In the genomic region with DNA sequence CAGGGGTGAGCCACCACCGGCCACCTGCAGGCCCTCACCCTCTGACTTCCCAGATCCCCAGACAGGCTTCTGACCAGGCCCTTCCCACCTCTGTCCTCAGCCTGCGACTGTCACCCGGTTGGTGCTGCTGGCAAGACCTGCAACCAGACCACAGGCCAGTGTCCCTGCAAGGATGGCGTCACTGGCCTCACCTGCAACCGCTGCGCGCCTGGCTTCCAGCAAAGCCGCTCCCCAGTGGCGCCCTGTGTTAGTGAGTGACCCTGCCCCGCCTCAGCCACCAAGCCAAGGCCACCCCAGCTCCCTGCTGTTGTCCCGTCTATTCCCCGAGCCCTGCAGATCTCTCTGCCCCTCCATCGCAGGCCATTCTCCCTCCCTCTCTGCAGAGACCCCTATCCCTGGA, we compare ENCODE assay signal across 13 cellular contexts. TPM values are rescaled to one million over a fixed set of nuclear protein-coding genes. Genes with fewer than 3 reads are reported as not detected.
DNase-seq lines count a peak whose midpoint lies in the region; ATAC-seq and TF ChIP-seq lines count a peak whose summit lies in the region.
"Had no signal": no experiment of that assay in that cellular context is flagged by ENCODE, and none has a peak within 500 bp of the region (broad histone marks: within the 10 kb centered on the region; RNA-seq: fewer than 3 reads in every experiment).

No MANE protein-coding gene starts in this region.

- 0 out of 2 replicates have a peak, but pooled peaks cover 5% of the 10 kb centered on the region for H3K36me3 ChIP-seq in BE2C
- H3K36me3 ChIP-seq in left lung, result no peaks in the 10 kb centered on the region
- H3K36me3 ChIP-seq in MM.1S (replicated peaks; ENCODE audit: insufficient read depth, low read length), result no peaks in the 10 kb centered on the region
- H3K36me3 ChIP-seq: adrenal gland, heart left ventricle, lower lobe of right lung had no signal

- H3K27ac ChIP-seq in left lung (no peak overlapping the region), MM.1S (ENCODE audit: low read length) (no peak overlapping the region)
- H3K27ac ChIP-seq: adrenal gland, heart left ventricle, lower lobe of right lung had no signal

- POLR2A ChIA-PET in WTC11 (lab: Charles Lee), result no interaction called here

- DNase-seq in BE2C (no peak), ELF-1 (ENCODE audit: low read depth, low spot score) (peak; percentile 14), WTC11 (ENCODE audit: low spot score) (no peak), left lobe of liver (ENCODE audit: low spot score) (peak; percentile 87), omental fat pad (ENCODE audit: low spot score) (no peak), left lung (no peak), MM.1S (no peak)
- DNase-seq in stimulated activated CD4-positive, alpha-beta T cell treated with anti-CD3 and anti-CD28 coated beads, Interleukin-12 subunit alpha, Interleukin-12 subunit beta, amount 100 ng/mL, for 4 hours, result no peak
- DNase-seq: lower lobe of right lung, NCI-H2171 had no signal

- peaks cover 6% of the 10 kb centered on the region; the same call in 1 of the 2 replicates for H3F3A ChIP-seq in MM.1S (ENCODE audit: insufficient read depth, low read length)

- H3K9me2 ChIP-seq in MM.1S (replicated peaks; ENCODE audit: insufficient read depth, low read length), result no peaks in the 10 kb centered on the region

- intact Hi-C loops in left lung (cut with DNase I), result no loop called here

- peaks cover 20% of the 10 kb centered on the region for H3K4me1 Mint-ChIP-seq in WTC11

- no peaks in the 10 kb centered on the region for H3K27me3 ChIP-seq in BE2C
- peaks cover 0 to 65% of the 10 kb centered on the region in 2 donors for H3K27me3 ChIP-seq in left lung
- H3K27me3 ChIP-seq in MM.1S (replicated peaks; ENCODE audit: insufficient read depth, low read length), result peaks cover 52% of the 10 kb centered on the region

- H3K4me3 ChIP-seq in BE2C (ENCODE audit: low read depth, low read length), result peak overlapping the region; percentile 25; the same call in 1 of the 2 replicates
- no peak overlapping the region for H3K4me3 ChIP-seq in left lung
- no peak overlapping the region for H3K4me3 ChIP-seq in MM.1S (ENCODE audit: low read length)

- peaks cover 20% of the 10 kb centered on the region for H3K79me2 ChIP-seq in MM.1S (ENCODE audit: low read length)

- no peak for ATAC-seq in WTC11
- peak; percentile 44 for ATAC-seq in left lobe of liver
- no peak for ATAC-seq in omental fat pad (ENCODE audit: low FRiP score)
- ATAC-seq in left lung, result no peak
- ATAC-seq: heart left ventricle, lower lobe of right lung had no signal

- no peaks in the 10 kb centered on the region for H4K20me1 ChIP-seq in MM.1S (ENCODE audit: insufficient read depth, low read length)

- peak overlapping the region; percentile 62 for H3K4me3 Mint-ChIP-seq in WTC11

- H3K27me3 Mint-ChIP-seq in WTC11 (ENCODE audit: low read depth), result peaks cover 45% of the 10 kb centered on the region

- no peak overlapping the region for H2AFZ ChIP-seq in MM.1S (ENCODE audit: low read length)

- no peaks in the 10 kb centered on the region for H3K36me3 Mint-ChIP-seq in WTC11

- H3K9me3 ChIP-seq in BE2C, result no peaks in the 10 kb centered on the region
- no peaks in the 10 kb centered on the region for H3K9me3 ChIP-seq in left lung
- no peaks in the 10 kb centered on the region for H3K9me3 ChIP-seq in MM.1S (replicated peaks; ENCODE audit: insufficient read depth, low read length)
- H3K9me3 ChIP-seq: adrenal gland, heart left ventricle, lower lobe of right lung had no signal

- TF ChIP-seq CTCF in BE2C (IDR thresholded peaks at IDR 0.05; ENCODE audit: low read depth, low read length) (no peak), WTC11 (IDR thresholded peaks at IDR 0.05) (no peak), omental fat pad (IDR thresholded peaks at IDR 0.05) (no peak), left lung (IDR thresholded peaks at IDR 0.05) (no peak), MM.1S (IDR thresholded peaks at IDR 0.05; ENCODE audit: low read length) (no peak)

- H3K9ac ChIP-seq in MM.1S (ENCODE audit: low read length), result no peak overlapping the region

- H3K4me2 ChIP-seq in MM.1S (ENCODE audit: low read depth, low read length), result no peak overlapping the region

- CTCF ChIA-PET in WTC11 (lab: Charles Lee), result interaction anchor here (0.7 to 4.0 kb wide), 3 partner anchors 10 to 41 kb away, joined by 3 to 57 read pairs (median 4); a partner anchor contains a TSS

- H3K4me1 ChIP-seq in BE2C (peaks cover 33% of the 10 kb centered on the region), left lung (peaks cover 29 to 84% of the 10 kb centered on the region in 2 donors), MM.1S (ENCODE audit: low read length) (no peaks in the 10 kb centered on the region)

- H3K9me3 Mint-ChIP-seq in WTC11, result no peaks in the 10 kb centered on the region

- no peak overlapping the region for H3K27ac Mint-ChIP-seq in WTC11

TF ChIP-seq in WTC11, 78 proteins besides CTCF, POLR2A, EP300 and RAD21:
- TF ChIP-seq, protein P1, sequence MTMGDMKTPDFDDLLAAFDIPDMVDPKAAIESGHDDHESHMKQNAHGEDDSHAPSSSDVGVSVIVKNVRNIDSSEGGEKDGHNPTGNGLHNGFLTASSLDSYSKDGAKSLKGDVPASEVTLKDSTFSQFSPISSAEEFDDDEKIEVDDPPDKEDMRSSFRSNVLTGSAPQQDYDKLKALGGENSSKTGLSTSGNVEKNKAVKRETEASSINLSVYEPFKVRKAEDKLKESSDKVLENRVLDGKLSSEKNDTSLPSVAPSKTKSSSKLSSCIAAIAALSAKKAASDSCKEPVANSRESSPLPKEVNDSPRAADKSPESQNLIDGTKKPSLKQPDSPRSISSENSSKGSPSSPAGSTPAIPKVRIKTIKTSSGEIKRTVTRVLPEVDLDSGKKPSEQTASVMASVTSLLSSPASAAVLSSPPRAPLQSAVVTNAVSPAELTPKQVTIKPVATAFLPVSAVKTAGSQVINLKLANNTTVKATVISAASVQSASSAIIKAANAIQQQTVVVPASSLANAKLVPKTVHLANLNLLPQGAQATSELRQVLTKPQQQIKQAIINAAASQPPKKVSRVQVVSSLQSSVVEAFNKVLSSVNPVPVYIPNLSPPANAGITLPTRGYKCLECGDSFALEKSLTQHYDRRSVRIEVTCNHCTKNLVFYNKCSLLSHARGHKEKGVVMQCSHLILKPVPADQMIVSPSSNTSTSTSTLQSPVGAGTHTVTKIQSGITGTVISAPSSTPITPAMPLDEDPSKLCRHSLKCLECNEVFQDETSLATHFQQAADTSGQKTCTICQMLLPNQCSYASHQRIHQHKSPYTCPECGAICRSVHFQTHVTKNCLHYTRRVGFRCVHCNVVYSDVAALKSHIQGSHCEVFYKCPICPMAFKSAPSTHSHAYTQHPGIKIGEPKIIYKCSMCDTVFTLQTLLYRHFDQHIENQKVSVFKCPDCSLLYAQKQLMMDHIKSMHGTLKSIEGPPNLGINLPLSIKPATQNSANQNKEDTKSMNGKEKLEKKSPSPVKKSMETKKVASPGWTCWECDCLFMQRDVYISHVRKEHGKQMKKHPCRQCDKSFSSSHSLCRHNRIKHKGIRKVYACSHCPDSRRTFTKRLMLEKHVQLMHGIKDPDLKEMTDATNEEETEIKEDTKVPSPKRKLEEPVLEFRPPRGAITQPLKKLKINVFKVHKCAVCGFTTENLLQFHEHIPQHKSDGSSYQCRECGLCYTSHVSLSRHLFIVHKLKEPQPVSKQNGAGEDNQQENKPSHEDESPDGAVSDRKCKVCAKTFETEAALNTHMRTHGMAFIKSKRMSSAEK (CRISPR knock-in tag; IDR thresholded peaks at IDR 0.05; ENCODE audit: borderline replicate concordance), result no peak
- TF ChIP-seq, protein P2, sequence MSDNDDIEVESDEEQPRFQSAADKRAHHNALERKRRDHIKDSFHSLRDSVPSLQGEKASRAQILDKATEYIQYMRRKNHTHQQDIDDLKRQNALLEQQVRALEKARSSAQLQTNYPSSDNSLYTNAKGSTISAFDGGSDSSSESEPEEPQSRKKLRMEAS (CRISPR knock-in tag; IDR thresholded peaks at IDR 0.05), result 0 out of 2 replicates have a peak, but pooled peaks have one; percentile 19
- TF ChIP-seq ZNF219 (CRISPR knock-in tag; IDR thresholded peaks at IDR 0.05; ENCODE audit: borderline replicate concordance), result 0 out of 2 replicates have a peak, but pooled peaks have one; percentile 26

RNA-seq across cellular contexts. Expression of a gene that starts 1.8 kb away (rescaled TPM):
- 4.2 TPM for polyA plus RNA-seq in BE2C (2012; ENCODE audit: insufficient read depth, insufficient read length, low read depth)
- 0.82 to 0.92 TPM (median 0.89 TPM) in 3 replicates for total RNA-seq in WTC11 (2021)
- 3.6 TPM for total RNA-seq in left lobe of liver
- under 1 TPM in 2 of 4 donors, not detected in 2; 0.28 to 0.44 TPM for total RNA-seq in omental fat pad
- total RNA-seq in left lung, result 1 to 10 TPM in 1 of 2 donors, not detected in 1; 1.7 TPM
- total RNA-seq: ureter had no signal
- polyA plus RNA-seq: heart left ventricle had no signal

RNA-seq across cellular contexts. Expression of a gene that starts 2.0 kb away (rescaled TPM):
- 27.6 TPM for polyA plus RNA-seq in BE2C (2012; ENCODE audit: insufficient read depth, insufficient read length, low read depth)
- total RNA-seq in WTC11 (2021) (17.3 to 21.0 TPM (median 17.8 TPM) in 3 replicates), left lobe of liver (32.5 TPM), omental fat pad (10 to 100 TPM; 10.4 to 19.4 (median 13.0) TPM), left lung (10 to 100 TPM; 37.1 to 41.4 TPM)

RNA-seq across cellular contexts. Expression of a gene that starts 13.0 kb away (rescaled TPM):
- polyA plus RNA-seq in BE2C (2012; ENCODE audit: insufficient read depth, insufficient read length, low read depth), result 13.3 TPM
- total RNA-seq in WTC11 (2021) (51.7 to 61.6 TPM (median 51.9 TPM) in 3 replicates), left lobe of liver (0.63 TPM), omental fat pad (1 to 10 TPM in 1 of 4 donors, under 1 TPM in 1, not detected in 2; 0.50 to 1.1 TPM), left lung (1 to 10 TPM; 4.0 to 6.5 TPM)

RNA-seq across cellular contexts. Expression of a gene that starts 40.9 kb away (rescaled TPM):
- polyA plus RNA-seq in BE2C (2012; ENCODE audit: insufficient read depth, insufficient read length, low read depth), result 645 TPM
- total RNA-seq in WTC11 (2021), result 193 to 212 TPM (median 193 TPM) in 3 replicates
- 87.0 TPM for total RNA-seq in left lobe of liver
- 100 to 1,000 TPM in 1 of 4 donors, 10 to 100 TPM in 3; 43.5 to 113 (median 67.9) TPM for total RNA-seq in omental fat pad
- 100 to 1,000 TPM; 296 to 333 TPM for total RNA-seq in left lung

RNA-seq across cellular contexts. Expression of a gene that starts 43.6 kb away (rescaled TPM):
- 18.6 TPM for polyA plus RNA-seq in BE2C (2012; ENCODE audit: insufficient read depth, insufficient read length, low read depth)
- 53.5 to 65.7 TPM (median 54.7 TPM) in 3 replicates for total RNA-seq in WTC11 (2021)
- 2.0 TPM for total RNA-seq in left lobe of liver
- 1 to 10 TPM; 1.3 to 2.9 (median 2.5) TPM for total RNA-seq in omental fat pad
- 1 to 10 TPM; 4.7 to 8.0 TPM for total RNA-seq in left lung

Comparison
In these comparisons a context has a peak if more than half of its experiments do, and no peak if none do; other contexts are left out.
1. DNase-seq: peak in ELF-1 (single experiment) and left lobe of liver (single experiment); none in BE2C (single experiment), WTC11 (single experiment), omental fat pad (single experiment), left lung (0 of 2), stimulated activated CD4-positive, alpha-beta T cell treated with anti-CD3 and anti-CD28 coated beads, Interleukin-12 subunit alpha, Interleukin-12 subunit beta, amount 100 ng/mL, for 4 hours (single experiment) and MM.1S (single experiment).